In genomic region chr17:76716146-76716833, GRCh38 we compare ENCODE assay signal across 9 cellular contexts. TPM values are rescaled to one million over a fixed set of nuclear protein-coding genes. Genes with fewer than 3 reads are reported as not detected.
DNase-seq lines count a peak whose midpoint lies in the region; ATAC-seq and TF ChIP-seq lines count a peak whose summit lies in the region.
"Had no signal": no experiment of that assay in that cellular context is flagged by ENCODE, and none has a peak within 500 bp of the region (broad histone marks: within the 10 kb centered on the region; RNA-seq: fewer than 3 reads in every experiment).

No MANE protein-coding gene starts in this region.

- DNase-seq in GM23248 (peak; percentile 100), SKM-1 (lab: John Stamatoyannopoulos, UW; ENCODE audit: unreplicated experiment) (peak; percentile 93), MCF 10A (ENCODE audit: unreplicated experiment) (peak; percentile 97), lung microvascular endothelial cell (ENCODE audit: low read depth in 2 of 2) (peak; percentile 50 to 95), upper lobe of left lung (peak in 1 of 2 donors; percentile 87), glutamatergic neuron (no peak), nucleus accumbens (lab: John Stamatoyannopoulos, UW) (no peak)

- BruUV-seq in MCF 10A (replicated peaks; lab: Mats Ljungman, UMichigan): TSS peak; percentile 55

- peaks cover 70% of the 10 kb centered on the region for H3K79me2 ChIP-seq in GM23248 (ENCODE audit: insufficient read depth)

- 24 to 26% methylated on average over 13 of the region's 13 CpGs for WGBS in GM23248 (ENCODE audit: low coverage in 1 of 2, low lambda C conversion rate in 2 of 2, missing lambda C conversion rate in 2 of 2), 2 experiments
- WGBS in upper lobe of left lung, 2 donors: 41 to 61% methylated on average over 13 of the region's 13 CpGs

- H3K9ac ChIP-seq in GM23248: peak overlapping the region; percentile 92

- H3K9me3 ChIP-seq in GM23248 (ENCODE audit: low read depth): no peaks in the 10 kb centered on the region
- H3K9me3 ChIP-seq in upper lobe of left lung: no peaks in the 10 kb centered on the region

- H3K4me1 Mint-ChIP-seq in MCF 10A (ENCODE audit: insufficient read depth, unreplicated experiment) (peaks cover 13% of the 10 kb centered on the region), glutamatergic neuron (ENCODE audit: low read depth, unreplicated experiment) (peaks cover 18% of the 10 kb centered on the region)

- in situ Hi-C loops in GM23248 (cut with MboI): no loop called here

- intact Hi-C loops in MCF 10A (cut with micrococcal nuclease): loop anchor here (5.0 to 10.0 kb wide), 2 partner anchors 34 to 161 kb away; no protein-coding TSS in a partner anchor

- TF ChIP-seq CTCF in MCF 10A (IDR thresholded peaks at IDR 0.05; ENCODE audit: unreplicated experiment) (no peak), upper lobe of left lung (IDR thresholded peaks at IDR 0.05) (no peak), glutamatergic neuron (IDR thresholded peaks at IDR 0.05; ENCODE audit: partially characterized antibody, unreplicated experiment) (no peak)

- H3K36me3 Mint-ChIP-seq in MCF 10A (ENCODE audit: insufficient read depth, unreplicated experiment): peaks cover 88% of the 10 kb centered on the region
- no peaks in the 10 kb centered on the region for H3K36me3 Mint-ChIP-seq in glutamatergic neuron (ENCODE audit: unreplicated experiment)

- H4K20me1 ChIP-seq in GM23248 (ENCODE audit: insufficient read depth): no peaks in the 10 kb centered on the region

- ATAC-seq in upper lobe of left lung (ENCODE audit: low FRiP score in 2 of 2) (peak; percentile 83 to 90), GM19035 (IDR thresholded peaks at IDR 0.05; ENCODE audit: unreplicated experiment) (no peak)

- H3K36me3 ChIP-seq in GM23248 (ENCODE audit: low read depth): peaks cover 41% of the 10 kb centered on the region
- peaks cover 30 to 81% (median 64%) of the 10 kb centered on the region in 4 donors for H3K36me3 ChIP-seq in upper lobe of left lung

- CTCF ChIA-PET in MCF 10A (lab: Yijun Ruan, JAX): interaction anchor here (0.6 to 1.7 kb wide), 4 partner anchors 194 to 1017 kb away, joined by 3 to 5 read pairs (median 4); no protein-coding TSS in a partner anchor

- no peaks in the 10 kb centered on the region for H3K9me3 Mint-ChIP-seq in MCF 10A (ENCODE audit: unreplicated experiment)
- peaks cover 2% of the 10 kb centered on the region for H3K9me3 Mint-ChIP-seq in glutamatergic neuron (ENCODE audit: unreplicated experiment)
- H3K9me3 Mint-ChIP-seq: nephron had no signal

- TF ChIP-seq EP300 in upper lobe of left lung (IDR thresholded peaks at IDR 0.05): peak in 1 of 4 donors; percentile 61

- POLR2A ChIA-PET in MCF 10A (lab: Yijun Ruan, JAX): interaction anchor here (0.6 to 5.3 kb wide), 13 partner anchors 9 to 165 kb away, joined by 3 to 51 read pairs (median 6); partner anchors contain the start of genes JMJD6, METTL23, MFSD11 and ST6GALNAC2

- H3K4me3 ChIP-seq in GM23248: peak overlapping the region; percentile 56
- H3K4me3 ChIP-seq in upper lobe of left lung: no peak overlapping the region

- H3K27me3 Mint-ChIP-seq in MCF 10A (ENCODE audit: insufficient read depth, unreplicated experiment): no peaks in the 10 kb centered on the region
- peaks cover 2% of the 10 kb centered on the region for H3K27me3 Mint-ChIP-seq in glutamatergic neuron (ENCODE audit: unreplicated experiment)

- H3K4me1 ChIP-seq in GM23248 (ENCODE audit: insufficient read depth): peaks cover 39% of the 10 kb centered on the region
- H3K4me1 ChIP-seq in upper lobe of left lung: peaks cover 28 to 40% (median 32%) of the 10 kb centered on the region in 4 donors

- peak overlapping the region; percentile 81 for H3K4me2 ChIP-seq in GM23248 (ENCODE audit: unreplicated experiment)

- peak in 1 of 4 donors; percentile 33 for TF ChIP-seq POLR2A in upper lobe of left lung (IDR thresholded peaks at IDR 0.05)

- no peaks in the 10 kb centered on the region for H3K9me2 ChIP-seq in GM23248 (ENCODE audit: insufficient read depth)

- no peak overlapping the region for H2AFZ ChIP-seq in GM23248

- H3K27ac Mint-ChIP-seq in MCF 10A (ENCODE audit: low read depth, unreplicated experiment): peak overlapping the region; percentile 55
- H3K27ac Mint-ChIP-seq in glutamatergic neuron (ENCODE audit: unreplicated experiment): no peak overlapping the region
- H3K27ac Mint-ChIP-seq: nephron had no signal

- peaks cover 79% of the 10 kb centered on the region for H3F3A ChIP-seq in GM23248 (ENCODE audit: insufficient read depth)

- H3K27ac ChIP-seq in GM23248 (peak overlapping the region; percentile 100), upper lobe of left lung (peak overlapping the region; percentile 75 to 89 (median 84))

- H3K4me3 Mint-ChIP-seq in MCF 10A (ENCODE audit: unreplicated experiment) (peak overlapping the region; percentile 9), glutamatergic neuron (ENCODE audit: unreplicated experiment) (no peak overlapping the region)
- H3K4me3 Mint-ChIP-seq: nephron had no signal

- H3K27me3 ChIP-seq in GM23248 (replicated peaks; ENCODE audit: insufficient read depth): no peaks in the 10 kb centered on the region
- H3K27me3 ChIP-seq in upper lobe of left lung: no peaks in the 10 kb centered on the region

RNA-seq across cellular contexts. Expression of gene MXRA7, which starts 5.5 kb away (rescaled TPM):
- 483 and 625 TPM in 2 replicates for total RNA-seq in GM23248 (2014; rRNA removed; shearing (Covaris generic))
- 46.8 and 48.0 TPM in 2 replicates for polyA plus RNA-seq in GM23248 (2016; fragmentation: Nextera tagmentation; extraction: Ambion mirVana)
- 33.6 and 35.1 TPM in 2 replicates for total RNA-seq in MCF 10A (2022)
- 112 and 221 TPM in 2 replicates for total RNA-seq in lung microvascular endothelial cell
- 100 to 1,000 TPM in 1 of 6 donors, 10 to 100 TPM in 5; 21.0 to 147 (median 73.5) TPM for total RNA-seq in upper lobe of left lung
- total RNA-seq in glutamatergic neuron (ENCODE audit: unreplicated experiment): 236 TPM

RNA-seq across cellular contexts. Expression of gene JMJD6, which starts 10.1 kb away (rescaled TPM):
- 19.0 and 33.3 TPM in 2 replicates for total RNA-seq in GM23248 (2014; rRNA removed; shearing (Covaris generic))
- polyA plus RNA-seq in GM23248 (2016; fragmentation: Nextera tagmentation; extraction: Ambion mirVana): 40.0 and 41.5 TPM in 2 replicates
- 29.4 and 45.8 TPM in 2 replicates for total RNA-seq in MCF 10A (2022)
- total RNA-seq in lung microvascular endothelial cell: 10.5 and 15.1 TPM in 2 replicates
- total RNA-seq in upper lobe of left lung: 10 to 100 TPM; 23.3 to 63.9 (median 31.0) TPM
- 39.0 TPM for total RNA-seq in glutamatergic neuron (ENCODE audit: unreplicated experiment)

RNA-seq across cellular contexts. Expression of gene METTL23, which starts 10.3 kb away (rescaled TPM):
- 22.5 and 35.6 TPM in 2 replicates for total RNA-seq in GM23248 (2014; rRNA removed; shearing (Covaris generic))
- 49.9 and 54.8 TPM in 2 replicates for polyA plus RNA-seq in GM23248 (2016; fragmentation: Nextera tagmentation; extraction: Ambion mirVana)
- total RNA-seq in MCF 10A (2022) (35.1 and 37.1 TPM in 2 replicates), lung microvascular endothelial cell (20.0 and 22.8 TPM in 2 replicates), upper lobe of left lung (10 to 100 TPM; 13.6 to 38.9 (median 28.3) TPM), glutamatergic neuron (ENCODE audit: unreplicated experiment) (24.3 TPM)

RNA-seq across cellular contexts. Expression of gene SRSF2, which starts 20.8 kb away (rescaled TPM):
- 147 and 165 TPM in 2 replicates for total RNA-seq in GM23248 (2014; rRNA removed; shearing (Covaris generic))
- 116 and 123 TPM in 2 replicates for polyA plus RNA-seq in GM23248 (2016; fragmentation: Nextera tagmentation; extraction: Ambion mirVana)
- total RNA-seq in MCF 10A (2022): 161 and 168 TPM in 2 replicates
- total RNA-seq in lung microvascular endothelial cell: 142 and 143 TPM in 2 replicates
- total RNA-seq in upper lobe of left lung: 100 to 1,000 TPM; 133 to 454 (median 211) TPM
- 188 TPM for total RNA-seq in glutamatergic neuron (ENCODE audit: unreplicated experiment)

RNA-seq across cellular contexts. Expression of gene MFSD11, which starts 21.6 kb away (rescaled TPM):
- 29.8 and 30.6 TPM in 2 replicates for total RNA-seq in GM23248 (2014; rRNA removed; shearing (Covaris generic))
- 24.2 TPM in 2 replicates for polyA plus RNA-seq in GM23248 (2016; fragmentation: Nextera tagmentation; extraction: Ambion mirVana)
- 11.6 and 13.8 TPM in 2 replicates for total RNA-seq in MCF 10A (2022)
- total RNA-seq in lung microvascular endothelial cell: 21.1 and 31.9 TPM in 2 replicates
- 10 to 100 TPM; 23.9 to 49.2 (median 34.4) TPM for total RNA-seq in upper lobe of left lung
- 33.7 TPM for total RNA-seq in glutamatergic neuron (ENCODE audit: unreplicated experiment)

Comparison
In these comparisons a context has a peak if more than half of its experiments do, and no peak if none do; other contexts are left out.
1. DNase-seq: peak in GM23248 (single experiment), SKM-1 (single experiment), MCF 10A (single experiment) and lung microvascular endothelial cell (2 of 2); none in glutamatergic neuron (single experiment) and nucleus accumbens (0 of 56).